In genomic region chr12:54603872-54604271, GRCh38 we compare ENCODE assay signal across 16 cellular contexts. TPM values are rescaled to one million over a fixed set of nuclear protein-coding genes. Genes with fewer than 3 reads are reported as not detected.
A peak's percentile ranks its signal among the peaks of the same experiment; 100 is the strongest.
DNase-seq lines count a peak whose midpoint lies in the region; ATAC-seq and TF ChIP-seq lines count a peak whose summit lies in the region.
"Had no signal": no experiment of that assay in that cellular context is flagged by ENCODE, and none has a peak within 500 bp of the region (broad histone marks: within the 10 kb centered on the region; RNA-seq: fewer than 3 reads in every experiment).

No MANE protein-coding gene starts in this region.

- no peak overlapping the region for H3K56ac ChIP-seq in H9 (ENCODE audit: insufficient read length, low read depth, low read length)

- TF ChIP-seq CTCF in A673 (conservative IDR thresholded peaks at IDR 0.05; ENCODE audit: low read depth, low read length): no peak
- no peak for TF ChIP-seq CTCF in H9 (conservative IDR thresholded peaks at IDR 0.05)

- no peak overlapping the region for H3K18ac ChIP-seq in H9 (ENCODE audit: insufficient read length, low read depth, low read length)

- POLR2A ChIA-PET in A673 (lab: Charles Lee; ENCODE audit: low non-redundant PET): interaction anchor here (0.6 kb wide), 1 partner anchor 1017 kb away, joined by 3 read pairs; no protein-coding TSS in a partner anchor
- POLR2A ChIA-PET in naive thymus-derived CD8-positive, alpha-beta T cell (lab: Charles Lee): no interaction called here

- no peaks in the 10 kb centered on the region for H3K79me1 ChIP-seq in H9 (ENCODE audit: insufficient read depth, low read depth, low read length, poor library complexity, severe bottlenecking)

- H3K23me2 ChIP-seq in H9 (ENCODE audit: insufficient read length, low read depth, low read length, poor library complexity, severe bottlenecking): no peaks in the 10 kb centered on the region

- CTCF ChIA-PET in A673 (lab: Charles Lee): interaction anchor here (0.7 kb wide), 1 partner anchor 19 kb away, joined by 3 read pairs; no protein-coding TSS in a partner anchor

- H3K4me3 ChIP-seq in A673 (ENCODE audit: low read depth, low read length, poor library complexity, severe bottlenecking) (no peak overlapping the region), SK-N-MC (peak overlapping the region; percentile 60; the same call in 1 of the 2 replicates)

- DNase-seq in A673 (ENCODE audit: low spot score) (peak; percentile 33), H9 (peak; percentile 26), SK-N-MC (ENCODE audit: low read depth, low spot score) (no peak), left lobe of liver (ENCODE audit: low spot score) (peak; percentile 22), Ammon's horn (ENCODE audit: low spot score) (no peak), posterior vena cava (ENCODE audit: low spot score) (no peak)
- DNase-seq in naive thymus-derived CD8-positive, alpha-beta T cell: no peak
- DNase-seq in stimulated activated naive B cell treated with anti-CD40 and anti-IgM and Interleukin-4, amounts not matched to agents 10 μg/mL and 1 μg/mL and 100 μg/mL, for 72 hours: no peak
- DNase-seq: COR-L47, DMS153, DMS79 treated with DMSO at 0.1 percent for 48 hours had no signal

- H3K4me2 ChIP-seq in H9 (ENCODE audit: insufficient read depth, insufficient read length, low read length): no peak overlapping the region

- H3K9me3 ChIP-seq in A673 (ENCODE audit: low read depth, low read length, poor library complexity, severe bottlenecking): no peaks in the 10 kb centered on the region
- no peaks in the 10 kb centered on the region for H3K9me3 ChIP-seq in H9 (ENCODE audit: control insufficient read depth, low read depth, low read length)
- no peaks in the 10 kb centered on the region for H3K9me3 ChIP-seq in SK-N-MC (ENCODE audit: low read depth, low read length)
- H3K9me3 ChIP-seq: BE2C had no signal

- H3K4me3 Mint-ChIP-seq in H9: no peak overlapping the region
- no peak overlapping the region for H3K4me3 Mint-ChIP-seq in naive thymus-derived CD8-positive, alpha-beta T cell
- H3K4me3 Mint-ChIP-seq in stimulated activated naive B cell treated with anti-CD40 and anti-IgM and Interleukin-4, amounts not matched to agents 10 μg/mL and 1 μg/mL and 100 μg/mL, for 72 hours: no peak overlapping the region
- H3K4me3 Mint-ChIP-seq: CD4-positive, alpha-beta memory T cell had no signal

- intact Hi-C loops in A673 (cut with micrococcal nuclease; ENCODE audit: unreplicated experiment): loop anchor here (1.0 to 5.0 kb wide), 2 partner anchors 20 to 98 kb away; no protein-coding TSS in a partner anchor
- intact Hi-C loops in posterior vena cava (cut with DNase I): no loop called here

- ATAC-seq in left lobe of liver: no peak
- ATAC-seq in naive thymus-derived CD8-positive, alpha-beta T cell: no peak
- no peak for ATAC-seq in stimulated activated naive B cell treated with anti-CD40 and anti-IgM and Interleukin-4, amounts not matched to agents 10 μg/mL and 1 μg/mL and 100 μg/mL, for 72 hours (replicated peaks)

- no peak overlapping the region for H2BK12ac ChIP-seq in H9 (ENCODE audit: insufficient read length, low read depth, low read length)

- H2BK20ac ChIP-seq in H9 (ENCODE audit: low read depth, low read length, poor library complexity, severe bottlenecking): no peak overlapping the region

- no peak overlapping the region for H2BK120ac ChIP-seq in H9 (ENCODE audit: low read depth, low read length, poor library complexity, severe bottlenecking)

- peak overlapping the region; percentile 61 for H3K27ac ChIP-seq in A673 (ENCODE audit: low read depth, low read length, poor library complexity, severe bottlenecking)
- no peak overlapping the region for H3K27ac ChIP-seq in H9 (ENCODE audit: insufficient read length, low read depth, low read length)
- peak overlapping the region; percentile 99 for H3K27ac ChIP-seq in SK-N-MC
- H3K27ac ChIP-seq: C4-2B, HL-60 had no signal

- no TSS peak for BruUV-seq in A673 (replicated peaks; lab: Mats Ljungman, UMichigan)

- no peak overlapping the region for H3K27ac Mint-ChIP-seq in H9
- H3K27ac Mint-ChIP-seq in naive thymus-derived CD8-positive, alpha-beta T cell: no peak overlapping the region
- no peak overlapping the region for H3K27ac Mint-ChIP-seq in stimulated activated naive B cell treated with anti-CD40 and anti-IgM and Interleukin-4, amounts not matched to agents 10 μg/mL and 1 μg/mL and 100 μg/mL, for 72 hours

- H3K36me3 Mint-ChIP-seq in H9 (ENCODE audit: insufficient read depth in 1 of 3, low read depth in 3 of 3): no peaks in the 10 kb centered on the region; a peak in 1 of 7 replicates
- no peaks in the 10 kb centered on the region for H3K36me3 Mint-ChIP-seq in naive thymus-derived CD8-positive, alpha-beta T cell
- no peaks in the 10 kb centered on the region for H3K36me3 Mint-ChIP-seq in stimulated activated naive B cell treated with anti-CD40 and anti-IgM and Interleukin-4, amounts not matched to agents 10 μg/mL and 1 μg/mL and 100 μg/mL, for 72 hours
- H3K36me3 Mint-ChIP-seq: CD4-positive, alpha-beta memory T cell had no signal

- H3K9ac ChIP-seq in H9 (ENCODE audit: extremely low read depth, insufficient read length, low read length) (no peak overlapping the region), SK-N-MC (ENCODE audit: insufficient read length) (peak overlapping the region; percentile 21)

- H4K5ac ChIP-seq in H9 (ENCODE audit: insufficient read length, low read depth, low read length): no peak overlapping the region

- H2BK5ac ChIP-seq in H9 (ENCODE audit: insufficient read length, low read length): no peak overlapping the region

- H4K20me1 ChIP-seq in H9 (ENCODE audit: control insufficient read depth, insufficient read depth, insufficient read length): no peaks in the 10 kb centered on the region

- no peak overlapping the region for H2AK5ac ChIP-seq in H9 (ENCODE audit: insufficient read length, low read length)

- peaks cover 67% of the 10 kb centered on the region for H3K27me3 Mint-ChIP-seq in H9 (ENCODE audit: low read depth)
- peaks cover 0 to 20% (median 9%) of the 10 kb centered on the region in 5 donors for H3K27me3 Mint-ChIP-seq in naive thymus-derived CD8-positive, alpha-beta T cell
- peaks cover 19 to 27% of the 10 kb centered on the region in 2 donors for H3K27me3 Mint-ChIP-seq in stimulated activated naive B cell treated with anti-CD40 and anti-IgM and Interleukin-4, amounts not matched to agents 10 μg/mL and 1 μg/mL and 100 μg/mL, for 72 hours

- no peaks in the 10 kb centered on the region for H3K9me3 Mint-ChIP-seq in H9
- H3K9me3 Mint-ChIP-seq in naive thymus-derived CD8-positive, alpha-beta T cell: no peaks in the 10 kb centered on the region
- H3K9me3 Mint-ChIP-seq in stimulated activated naive B cell treated with anti-CD40 and anti-IgM and Interleukin-4, amounts not matched to agents 10 μg/mL and 1 μg/mL and 100 μg/mL, for 72 hours: no peaks in the 10 kb centered on the region
- H3K9me3 Mint-ChIP-seq: CD4-positive, alpha-beta memory T cell had no signal

- H4K91ac ChIP-seq in H9 (ENCODE audit: insufficient read length, low read depth, low read length): no peak overlapping the region

- H3K4ac ChIP-seq in H9 (ENCODE audit: low read depth, low read length): no peak overlapping the region

- H3K27me3 ChIP-seq in A673 (replicated peaks; ENCODE audit: insufficient read depth, low read depth, low read length, poor library complexity): no peaks in the 10 kb centered on the region
- no peaks in the 10 kb centered on the region; the same call in 1 of the 2 replicates for H3K27me3 ChIP-seq in H9 (ENCODE audit: insufficient read depth, low read length)

- H2AFZ ChIP-seq in H9 (ENCODE audit: low read length): no peak overlapping the region

- no peak overlapping the region for H3K14ac ChIP-seq in H9 (ENCODE audit: insufficient read depth, low read length)

- H3K4me1 Mint-ChIP-seq in H9: no peaks in the 10 kb centered on the region
- H3K4me1 Mint-ChIP-seq in naive thymus-derived CD8-positive, alpha-beta T cell: peaks cover 2 to 9% (median 4%) of the 10 kb centered on the region in 4 donors
- peaks cover 3 to 6% of the 10 kb centered on the region in 2 donors for H3K4me1 Mint-ChIP-seq in stimulated activated naive B cell treated with anti-CD40 and anti-IgM and Interleukin-4, amounts not matched to agents 10 μg/mL and 1 μg/mL and 100 μg/mL, for 72 hours

- H3K4me1 ChIP-seq in A673 (ENCODE audit: insufficient read depth, low read length, poor library complexity, severe bottlenecking): peaks cover 39% of the 10 kb centered on the region
- no peaks in the 10 kb centered on the region for H3K4me1 ChIP-seq in H9 (ENCODE audit: insufficient read depth, low read length)
- H3K4me1 ChIP-seq: BE2C had no signal

- no CpG with 5 or more reads among the region's 5 CpGs for WGBS in H9 (ENCODE audit: extremely low coverage, insufficient read length, low lambda C conversion rate)

- H3T11ph ChIP-seq in H9 (ENCODE audit: low read length): no peak overlapping the region

- H4K8ac ChIP-seq in H9 (replicated peaks; ENCODE audit: insufficient read length, low read depth, low read length): no peak overlapping the region

- H3K36me3 ChIP-seq in A673 (ENCODE audit: insufficient read depth, low read length, poor library complexity, severe bottlenecking) (no peaks in the 10 kb centered on the region), SK-N-MC (ENCODE audit: insufficient read depth, low read length) (no peaks in the 10 kb centered on the region)
- H3K36me3 ChIP-seq: BE2C had no signal

- H3K23ac ChIP-seq in H9 (ENCODE audit: insufficient read length, low read depth, low read length): no peak overlapping the region

- H3K79me2 ChIP-seq in H9 (ENCODE audit: insufficient read depth, low read length): no peaks in the 10 kb centered on the region

- no peak overlapping the region for H2BK15ac ChIP-seq in H9 (ENCODE audit: low read depth, low read length)

RNA-seq across cellular contexts. Expression of gene PPP1R1A, which starts 15.4 kb away (rescaled TPM):
- total RNA-seq in A673 (2021) (110 and 114 TPM in 2 replicates), H9 (2021) (4.3 and 8.5 TPM in 2 replicates), left lobe of liver (60.9 TPM), posterior vena cava (1 to 10 TPM; 3.7 to 7.4 TPM)
- total RNA-seq in naive thymus-derived CD8-positive, alpha-beta T cell: not detected
- polyA plus RNA-seq in naive thymus-derived CD8-positive, alpha-beta T cell: not detected
- total RNA-seq: CD4-positive, alpha-beta memory T cell had no signal
- polyA plus RNA-seq: CD4-positive, alpha-beta memory T cell had no signal

RNA-seq across cellular contexts. Expression of gene LACRT, which starts 30.8 kb away (rescaled TPM):
- total RNA-seq in A673 (2021) (not detected in 2 replicates), H9 (2021) (not detected in 2 replicates), left lobe of liver (not detected), posterior vena cava (not detected)
- not detected for total RNA-seq in naive thymus-derived CD8-positive, alpha-beta T cell
- polyA plus RNA-seq in naive thymus-derived CD8-positive, alpha-beta T cell: not detected
- total RNA-seq: CD4-positive, alpha-beta memory T cell; H1 had no signal
- polyA plus RNA-seq: CD4-positive, alpha-beta memory T cell; H1 had no signal

RNA-seq across cellular contexts. Expression of gene DCD, which starts 44.3 kb away (rescaled TPM):
- total RNA-seq in A673 (2021) (not detected in 2 replicates), H9 (2021) (not detected in 2 replicates), left lobe of liver (not detected), posterior vena cava (not detected)
- not detected for total RNA-seq in naive thymus-derived CD8-positive, alpha-beta T cell
- polyA plus RNA-seq in naive thymus-derived CD8-positive, alpha-beta T cell: not detected
- total RNA-seq: CD4-positive, alpha-beta memory T cell; H1 had no signal
- polyA plus RNA-seq: CD4-positive, alpha-beta memory T cell; H1 had no signal

RNA-seq across cellular contexts. Expression of gene PDE1B, which starts 54.5 kb away (rescaled TPM):
- total RNA-seq in A673 (2021) (11.5 and 11.7 TPM in 2 replicates), H9 (2021) (1.6 and 2.1 TPM in 2 replicates), left lobe of liver (1.4 TPM), posterior vena cava (10 to 100 TPM in 1 of 2 donors, 1 to 10 TPM in 1; 9.6 to 25.1 TPM)
- 1 to 10 TPM; 6.6 to 6.7 TPM for total RNA-seq in naive thymus-derived CD8-positive, alpha-beta T cell
- 1 to 10 TPM in 1 of 3 donors, under 1 TPM in 2; 0.03 to 2.9 (median 0.44) TPM for polyA plus RNA-seq in naive thymus-derived CD8-positive, alpha-beta T cell

Comparison
In these comparisons a context has a peak if more than half of its experiments do, and no peak if none do; other contexts are left out.
1. DNase-seq: peak in A673 (single experiment), H9 (single experiment) and left lobe of liver (single experiment); none in SK-N-MC (single experiment), Ammon's horn (single experiment), naive thymus-derived CD8-positive, alpha-beta T cell (0 of 10), posterior vena cava (single experiment) and stimulated activated naive B cell treated with anti-CD40 and anti-IgM and Interleukin-4, amounts not matched to agents 10 μg/mL and 1 μg/mL and 100 μg/mL, for 72 hours (single experiment).